ENCODE assay signal across 21 cellular contexts in genomic region chr7:4838626-4839334, GRCh38. TPM values are rescaled to one million over a fixed set of nuclear protein-coding genes. Genes with fewer than 3 reads are reported as not detected.
"Had no signal": no experiment of that assay in that cellular context is flagged by ENCODE, and none has a peak within 500 bp of the region (broad histone marks: within the 10 kb centered on the region; RNA-seq: fewer than 3 reads in every experiment).

No MANE protein-coding gene starts in this region.

- H3K4me3 Mint-ChIP-seq: activated B cell treated with CpG ODN at 0.5 μM for 24 hours; activated CD4-positive, alpha-beta T cell treated with anti-CD3 and anti-CD28 coated beads, Interleukin-2, amount 10 ng/mL, durations not matched to agents 24 days and 14 days; activated CD8-positive, alpha-beta T cell treated with anti-CD3 and anti-CD28 coated beads, Interleukin-2, amount 10 ng/mL, durations not matched to agents 7 days and 5 days; activated naive CD8-positive, alpha-beta T cell treated with anti-CD3 and anti-CD28 coated beads for 36 hours; central memory CD8-positive, alpha-beta T cell; immature natural killer cell; natural killer cell; stimulated activated effector memory CD8-positive, alpha-beta T cell treated with anti-CD3 and anti-CD28 coated beads, Interleukin-12 subunit alpha, Interleukin-12 subunit beta, amount 100 ng/mL, for 72 hours had no signal

- H3K9me3 Mint-ChIP-seq: activated B cell treated with CpG ODN at 0.5 μM for 24 hours; activated CD4-positive, alpha-beta T cell treated with anti-CD3 and anti-CD28 coated beads, Interleukin-2, amount 10 ng/mL, durations not matched to agents 24 days and 14 days; activated naive CD8-positive, alpha-beta T cell treated with anti-CD3 and anti-CD28 coated beads for 36 hours; brain; central memory CD8-positive, alpha-beta T cell; immature natural killer cell; natural killer cell; stimulated activated effector memory CD8-positive, alpha-beta T cell treated with anti-CD3 and anti-CD28 coated beads, Interleukin-12 subunit alpha, Interleukin-12 subunit beta, amount 100 ng/mL, for 72 hours had no signal

- DNase-seq: activated B cell treated with CpG ODN at 0.5 μM for 24 hours; activated CD4-positive, alpha-beta T cell treated with anti-CD3 and anti-CD28 coated beads, Interleukin-2, amount 10 ng/mL, durations not matched to agents 24 days and 14 days; activated CD8-positive, alpha-beta memory T cell treated with anti-CD3 and anti-CD28 coated beads, Interleukin-2, amount 50 U/mL, for 4 hours; activated CD8-positive, alpha-beta T cell treated with anti-CD3 and anti-CD28 coated beads, Interleukin-2, amount 10 ng/mL, durations not matched to agents 7 days and 5 days; activated gamma-delta T cell treated with Interleukin-2 at 50 U/mL for 16 hours; activated naive CD8-positive, alpha-beta T cell treated with anti-CD3 and anti-CD28 coated beads for 36 hours; activated T-cell treated with anti-CD3 and anti-CD28 coated beads, Interleukin-2, amount 50 U/mL, for 48 hours; cortex of kidney; effector CD4-positive, alpha-beta T cell; foreskin fibroblast; immature natural killer cell; mucosa of descending colon; natural killer cell; sigmoid colon; T-helper 2 cell; uterus had no signal

- H3K4me1 ChIP-seq: prostate gland, sigmoid colon, uterus had no signal

- H3K9me3 ChIP-seq: mucosa of descending colon, prostate gland, sigmoid colon, uterus had no signal

- H3K4me1 Mint-ChIP-seq: activated B cell treated with CpG ODN at 0.5 μM for 24 hours; activated CD4-positive, alpha-beta T cell treated with anti-CD3 and anti-CD28 coated beads, Interleukin-2, amount 10 ng/mL, durations not matched to agents 24 days and 14 days; activated naive CD8-positive, alpha-beta T cell treated with anti-CD3 and anti-CD28 coated beads for 36 hours; central memory CD8-positive, alpha-beta T cell; stimulated activated effector memory CD8-positive, alpha-beta T cell treated with anti-CD3 and anti-CD28 coated beads, Interleukin-12 subunit alpha, Interleukin-12 subunit beta, amount 100 ng/mL, for 72 hours had no signal

- H3K36me3 Mint-ChIP-seq: activated naive CD8-positive, alpha-beta T cell treated with anti-CD3 and anti-CD28 coated beads for 36 hours; brain; immature natural killer cell; natural killer cell; stimulated activated effector memory CD8-positive, alpha-beta T cell treated with anti-CD3 and anti-CD28 coated beads, Interleukin-12 subunit alpha, Interleukin-12 subunit beta, amount 100 ng/mL, for 72 hours had no signal

- FAIRE-seq: endothelial cell of umbilical vein had no signal

- H3K27ac Mint-ChIP-seq: activated B cell treated with CpG ODN at 0.5 μM for 24 hours; activated CD4-positive, alpha-beta T cell treated with anti-CD3 and anti-CD28 coated beads, Interleukin-2, amount 10 ng/mL, durations not matched to agents 24 days and 14 days; activated CD8-positive, alpha-beta T cell treated with anti-CD3 and anti-CD28 coated beads, Interleukin-2, amount 10 ng/mL, durations not matched to agents 7 days and 5 days; activated naive CD8-positive, alpha-beta T cell treated with anti-CD3 and anti-CD28 coated beads for 36 hours; immature natural killer cell; natural killer cell; stimulated activated effector memory CD8-positive, alpha-beta T cell treated with anti-CD3 and anti-CD28 coated beads, Interleukin-12 subunit alpha, Interleukin-12 subunit beta, amount 100 ng/mL, for 72 hours had no signal

- H3K27me3 Mint-ChIP-seq: activated CD4-positive, alpha-beta T cell treated with anti-CD3 and anti-CD28 coated beads, Interleukin-2, amount 10 ng/mL, durations not matched to agents 24 days and 14 days had no signal

- H3K36me3 ChIP-seq: prostate gland, sigmoid colon, uterus had no signal

- H3K27me3 ChIP-seq: sigmoid colon, uterus had no signal

- H3K27ac ChIP-seq: prostate gland, sigmoid colon, uterus had no signal

- H3K4me3 ChIP-seq: mucosa of descending colon, prostate gland, sigmoid colon, uterus had no signal

RNA-seq across cellular contexts. Expression of gene PAPOLB, which starts 23.1 kb away (rescaled TPM):
- total RNA-seq: activated CD4-positive, alpha-beta T cell treated with anti-CD3 and anti-CD28 coated beads, Interleukin-2, amount 10 ng/mL, durations not matched to agents 24 days and 14 days had no signal
- polyA plus RNA-seq: endothelial cell of umbilical vein had no signal

RNA-seq across cellular contexts. Expression of gene RADIL, which starts 44.7 kb away (rescaled TPM):
- total RNA-seq: activated B cell treated with CpG ODN at 0.5 μM for 24 hours, natural killer cell had no signal
- polyA plus RNA-seq: immature natural killer cell had no signal
